In genomic region chr9:110954822-110955291, GRCh38 we compare ENCODE assay signal across 1 cellular context.
TF ChIP-seq lines count a peak whose summit lies in the region.

No MANE protein-coding gene starts in this region.

TF ChIP-seq in IMR-90, 13 proteins besides CTCF, POLR2A, EP300 and RAD21 (continued from another document):
- TF ChIP-seq ELK1 (IDR thresholded peaks at IDR 0.05; ENCODE audit: borderline replicate concordance, low read depth, low read length), result no peak
